In genomic region chr10:287029-287428, GRCh38 we compare ENCODE assay signal across 18 cellular contexts.
DNase-seq lines count a peak whose midpoint lies in the region; ATAC-seq and TF ChIP-seq lines count a peak whose summit lies in the region.
"Had no signal": no experiment of that assay in that cellular context is flagged by ENCODE, and none has a peak within 500 bp of the region (broad histone marks: within the 10 kb centered on the region; RNA-seq: fewer than 3 reads in every experiment).

No MANE protein-coding gene starts in this region.

- H3K4me1 Mint-ChIP-seq in osteocyte (ENCODE audit: unreplicated experiment) = peaks cover 22% of the 10 kb centered on the region

- no peaks in the 10 kb centered on the region for H3K9me3 Mint-ChIP-seq in osteocyte (ENCODE audit: unreplicated experiment)

- intact Hi-C loops in upper lobe of right lung (cut with DNase I) = no loop called here

- peaks cover 67% of the 10 kb centered on the region for H3K36me3 ChIP-seq in SJSA1
- peaks cover 13% of the 10 kb centered on the region for H3K36me3 ChIP-seq in upper lobe of right lung

- H3K27ac ChIP-seq in SJSA1 (peak overlapping the region; percentile 12), upper lobe of right lung (no peak overlapping the region)

- DNase-seq in EL (peak; percentile 16), SJSA1 (ENCODE audit: low read depth in 1 of 2, low spot score in 2 of 2) (peak in 1 of 2 experiments; percentile 39), fibroblast of peridontal ligament (ENCODE audit: extremely low read depth) (peak; percentile 49), osteocyte (ENCODE audit: extremely low spot score, unreplicated experiment) (no peak), NCI-H82 (lab: John Stamatoyannopoulos, UW) (no peak), upper lobe of right lung (no peak)
- DNase-seq: AML-193; C1 segment of cervical spinal cord; H7; KG1; NCI-H1092; NCI-H146; NCI-H2029; NCI-H226; NCI-H510A treated with DMSO at 0.1 percent for 48 hours; NCI-H748 treated with DMSO at 0.1 percent for 48 hours; NK-92 treated with Interleukin-12 subunit alpha and Interleukin-12 subunit beta, amount 100 ng/mL, for 24 hours had no signal

- H3K9me3 ChIP-seq in SJSA1 (replicated peaks) (no peaks in the 10 kb centered on the region), upper lobe of right lung (no peaks in the 10 kb centered on the region)

- H3K4me3 ChIP-seq in SJSA1 = no peak overlapping the region
- H3K4me3 ChIP-seq in upper lobe of right lung = no peak overlapping the region

- H3K27me3 Mint-ChIP-seq in osteocyte (ENCODE audit: unreplicated experiment) = no peaks in the 10 kb centered on the region

- TF ChIP-seq CTCF in osteocyte (IDR thresholded peaks at IDR 0.05) (no peak), upper lobe of right lung (IDR thresholded peaks at IDR 0.05) (no peak)

- H3K27ac Mint-ChIP-seq in osteocyte (ENCODE audit: unreplicated experiment) = peak overlapping the region; percentile 27

- H3K4me3 Mint-ChIP-seq in osteocyte (ENCODE audit: unreplicated experiment) = no peak overlapping the region

- H3K27me3 ChIP-seq in SJSA1 (replicated peaks) = no peaks in the 10 kb centered on the region
- H3K27me3 ChIP-seq in upper lobe of right lung = no peaks in the 10 kb centered on the region

- no peak for ATAC-seq in upper lobe of right lung
- no peak for ATAC-seq in HG02588 (IDR thresholded peaks at IDR 0.05; ENCODE audit: unreplicated experiment)

- peaks cover 16% of the 10 kb centered on the region for H3K4me1 ChIP-seq in SJSA1 (replicated peaks)
- no peaks in the 10 kb centered on the region for H3K4me1 ChIP-seq in upper lobe of right lung

- peaks cover 38% of the 10 kb centered on the region for H3K36me3 Mint-ChIP-seq in osteocyte (ENCODE audit: unreplicated experiment)

Comparison
In these comparisons a context has a peak if more than half of its experiments do, and no peak if none do; other contexts are left out.
1. DNase-seq: peak in EL (single experiment) and fibroblast of peridontal ligament (single experiment); none in osteocyte (single experiment), NCI-H82 (single experiment) and upper lobe of right lung (single experiment).